Comparison of ENCODE assay signal across 10 cellular contexts in genomic region chr10:24826022-24826421, GRCh38.
DNase-seq lines count a peak whose midpoint lies in the region; ATAC-seq and TF ChIP-seq lines count a peak whose summit lies in the region.
"Had no signal": no experiment of that assay in that cellular context is flagged by ENCODE, and none has a peak within 500 bp of the region (broad histone marks: within the 10 kb centered on the region; RNA-seq: fewer than 3 reads in every experiment).

No MANE protein-coding gene starts in this region.

- H3K4me3 ChIP-seq in left ventricle myocardium inferior (peak overlapping the region; percentile 0), heart left ventricle (peak overlapping the region in 1 of 12 donors; percentile 8), epithelial cell of proximal tubule (ENCODE audit: low read depth, low read length) (no peak overlapping the region)

- no peak for ATAC-seq in heart left ventricle
- ATAC-seq in HG03139 (IDR thresholded peaks at IDR 0.05; ENCODE audit: unreplicated experiment): no peak

- intact Hi-C loops in left ventricle myocardium inferior (cut with micrococcal nuclease) (no loop called here), heart left ventricle (cut with DNase I) (no loop called here)

- TF ChIP-seq CTCF in left ventricle myocardium inferior (IDR thresholded peaks at IDR 0.05; ENCODE audit: borderline replicate concordance): no peak
- TF ChIP-seq CTCF in heart left ventricle (IDR thresholded peaks at IDR 0.05): no peak
- TF ChIP-seq CTCF in epithelial cell of proximal tubule (conservative IDR thresholded peaks at IDR 0.05; ENCODE audit: low read depth, low read length): no peak

- no peak for DNase-seq in left ventricle myocardium inferior
- no peak for DNase-seq in heart left ventricle
- DNase-seq in RPMI7951 (ENCODE audit: low read depth): peak; percentile 81
- DNase-seq in epithelial cell of proximal tubule (ENCODE audit: low read depth): peak; percentile 19
- DNase-seq in superior temporal gyrus (ENCODE audit: extremely low spot score): peak; percentile 77
- no peak for DNase-seq in ureter (ENCODE audit: low spot score)
- DNase-seq in HK-2 (ENCODE audit: unreplicated experiment): no peak
- DNase-seq: Karpas-422 had no signal

- no peaks in the 10 kb centered on the region for H3K9me3 ChIP-seq in left ventricle myocardium inferior (replicated peaks)
- no peaks in the 10 kb centered on the region for H3K9me3 ChIP-seq in heart left ventricle

- H3K4me1 ChIP-seq in left ventricle myocardium inferior: no peaks in the 10 kb centered on the region
- peaks cover 0 to 11% (median 0%) of the 10 kb centered on the region in 12 donors for H3K4me1 ChIP-seq in heart left ventricle

- H3K27me3 ChIP-seq in left ventricle myocardium inferior (ENCODE audit: low read depth) (no peaks in the 10 kb centered on the region), heart left ventricle (no peaks in the 10 kb centered on the region)

- H3K36me3 ChIP-seq in left ventricle myocardium inferior (no peaks in the 10 kb centered on the region), heart left ventricle (no peaks in the 10 kb centered on the region)

- TF ChIP-seq POLR2A in heart left ventricle (IDR thresholded peaks at IDR 0.05): no peak

- WGBS in heart left ventricle, 4 donors: 33 to 46% (median 39%) methylated on average over 4 of the region's 4 CpGs

- H3K27ac ChIP-seq in left ventricle myocardium inferior (replicated peaks) (peak overlapping the region; percentile 17), heart left ventricle (peak overlapping the region in 4 of 12 donors; percentile 1 to 23 (median 6))
- H3K27ac ChIP-seq: VCaP had no signal

Comparison
In these comparisons a context has a peak if more than half of its experiments do, and no peak if none do; other contexts are left out.
1. DNase-seq: peak in RPMI7951 (single experiment), epithelial cell of proximal tubule (single experiment) and superior temporal gyrus (single experiment); none in left ventricle myocardium inferior (single experiment), heart left ventricle (0 of 5), ureter (single experiment) and HK-2 (single experiment).